In genomic region chr4:183241322-183241640, GRCh38 we compare ENCODE assay signal across 13 cellular contexts.
DNase-seq lines count a peak whose midpoint lies in the region; ATAC-seq and TF ChIP-seq lines count a peak whose summit lies in the region.
"Had no signal": no experiment of that assay in that cellular context is flagged by ENCODE, and none has a peak within 500 bp of the region (broad histone marks: within the 10 kb centered on the region; RNA-seq: fewer than 3 reads in every experiment).

No MANE protein-coding gene starts in this region.

- peaks cover 49% of the 10 kb centered on the region for H3K36me3 Mint-ChIP-seq in endodermal cell (ENCODE audit: low read depth)

- no peak for TF ChIP-seq CTCF in endodermal cell (conservative IDR thresholded peaks at IDR 0.05)

- WGBS in endodermal cell (ENCODE audit: insufficient coverage in 1 of 2, insufficient read length in 1 of 2), 2 experiments: 85 to 100% methylated on average over 4 of the region's 4 CpGs
- WGBS in mesendoderm (ENCODE audit: extremely low coverage, insufficient coverage, low lambda C conversion rate): no CpG with 5 or more reads among the region's 4 CpGs

- H3K4me3 Mint-ChIP-seq in endodermal cell: peak overlapping the region; percentile 13
- H3K4me3 Mint-ChIP-seq: neural crest cell had no signal

- H3K9me3 Mint-ChIP-seq in endodermal cell: no peaks in the 10 kb centered on the region

- H3K27ac Mint-ChIP-seq in endodermal cell: peak overlapping the region; percentile 86

- no peak overlapping the region for H3K4ac ChIP-seq in mesendoderm (ENCODE audit: low read depth, low read length)

- H3K27ac ChIP-seq in endodermal cell (ENCODE audit: low read depth, low read length) (no peak overlapping the region), mesendoderm (ENCODE audit: low read depth, low read length) (peak overlapping the region; percentile 15)
- H3K27ac ChIP-seq: BLaER1 treated with 17β-estradiol and CSF1 and Interleukin-3, amounts not matched to agents 10 nM and 100 nM had no signal

- H2BK5ac ChIP-seq in mesendoderm (ENCODE audit: low read length): no peak overlapping the region

- H2AK5ac ChIP-seq in mesendoderm (ENCODE audit: low read length): no peak overlapping the region

- H3K4me3 ChIP-seq in endodermal cell (ENCODE audit: low read length): peak overlapping the region; percentile 36
- no peak overlapping the region for H3K4me3 ChIP-seq in mesendoderm (ENCODE audit: low read length)
- H3K4me3 ChIP-seq: BLaER1 treated with 17β-estradiol and CSF1 and Interleukin-3, amounts not matched to agents 10 nM and 100 nM; GM12878 had no signal

- H3K36me3 ChIP-seq in endodermal cell (ENCODE audit: control insufficient read depth, insufficient read depth, low read length) (peaks cover 80% of the 10 kb centered on the region), mesendoderm (ENCODE audit: control insufficient read depth, insufficient read depth, low read length) (no peaks in the 10 kb centered on the region)

- H3K4me1 ChIP-seq in endodermal cell (ENCODE audit: control insufficient read depth, insufficient read depth, low read length) (peaks cover 40% of the 10 kb centered on the region), mesendoderm (ENCODE audit: control insufficient read depth, low read depth, low read length) (peaks cover 14% of the 10 kb centered on the region)

- ATAC-seq in HG03432 (IDR thresholded peaks at IDR 0.05; ENCODE audit: unreplicated experiment): no peak
- ATAC-seq: GM12878 had no signal

- H3K23ac ChIP-seq in mesendoderm (ENCODE audit: low read length): no peak overlapping the region

- H3K27me3 ChIP-seq in endodermal cell (ENCODE audit: control insufficient read depth, insufficient read depth, low read length, poor library complexity, severe bottlenecking) (no peaks in the 10 kb centered on the region), mesendoderm (ENCODE audit: insufficient read depth, low read length, poor library complexity) (no peaks in the 10 kb centered on the region)
- H3K27me3 ChIP-seq: BLaER1 treated with 17β-estradiol and CSF1 and Interleukin-3, amounts not matched to agents 10 nM and 100 nM had no signal

- H3K9me3 ChIP-seq in endodermal cell (ENCODE audit: control insufficient read depth, low read length): peaks cover 4% of the 10 kb centered on the region

- DNase-seq in AG08395 (ENCODE audit: low spot score) (peak; percentile 22), NCI-H526 treated with DMSO at 0.1 percent for 48 hours (lab: John Stamatoyannopoulos, UW) (peak; percentile 24), endodermal cell (no peak), mesendoderm (peak; percentile 86), NCI-H1436 (lab: John Stamatoyannopoulos, UW) (no peak), NCI-H748 treated with DMSO at 0.1 percent for 48 hours (lab: John Stamatoyannopoulos, UW) (no peak), NCI-H2171 treated with DMSO at 0.1 percent for 48 hours (lab: John Stamatoyannopoulos, UW) (no peak)
- DNase-seq: activated CD4-positive, alpha-beta T cell treated with anti-CD3 and anti-CD28 coated beads for 4 hours; hippocampal formation had no signal

- H3K27me3 Mint-ChIP-seq in endodermal cell (ENCODE audit: insufficient read depth): no peaks in the 10 kb centered on the region

- H3K4me1 Mint-ChIP-seq in endodermal cell: peaks cover 53% of the 10 kb centered on the region

- H3K4me2 ChIP-seq in mesendoderm (ENCODE audit: low read length): no peak overlapping the region
- H3K4me2 ChIP-seq: BLaER1 treated with 17β-estradiol and CSF1 and Interleukin-3, amounts not matched to agents 10 nM and 100 nM had no signal

- H3K18ac ChIP-seq in mesendoderm (ENCODE audit: low read length): no peak overlapping the region

- no peak overlapping the region for H2BK15ac ChIP-seq in mesendoderm (replicated peaks; ENCODE audit: low read depth)

- peak overlapping the region; percentile 28 for H3K9ac ChIP-seq in endodermal cell (ENCODE audit: extremely low read depth, low read length, poor library complexity, severe bottlenecking)
- H3K9ac ChIP-seq in mesendoderm (ENCODE audit: low read length): no peak overlapping the region
- H3K9ac ChIP-seq: BLaER1 treated with 17β-estradiol and CSF1 and Interleukin-3, amounts not matched to agents 10 nM and 100 nM had no signal

- no peak overlapping the region for H4K5ac ChIP-seq in mesendoderm (ENCODE audit: low read length)

- H3K79me1 ChIP-seq in mesendoderm (ENCODE audit: low read length): peaks cover 9% of the 10 kb centered on the region

- H4K8ac ChIP-seq in mesendoderm (ENCODE audit: low read depth, low read length): no peak overlapping the region

- H3K79me2 ChIP-seq in mesendoderm (ENCODE audit: control insufficient read depth, insufficient read depth, low read length): no peaks in the 10 kb centered on the region

- no peak overlapping the region for H3K56ac ChIP-seq in mesendoderm (ENCODE audit: low read length)

- no peak overlapping the region for H2BK120ac ChIP-seq in mesendoderm (ENCODE audit: low read depth, low read length)

Comparison
In these comparisons a context has a peak if more than half of its experiments do, and no peak if none do; other contexts are left out.
1. DNase-seq: peak in AG08395 (single experiment), NCI-H526 treated with DMSO at 0.1 percent for 48 hours (single experiment) and mesendoderm (single experiment); none in endodermal cell (single experiment), NCI-H1436 (single experiment), NCI-H748 treated with DMSO at 0.1 percent for 48 hours (single experiment) and NCI-H2171 treated with DMSO at 0.1 percent for 48 hours (single experiment).